ENCODE assay signal across 16 cellular contexts in genomic region chr16:31029272-31029671, GRCh38. TPM values are rescaled to one million over a fixed set of nuclear protein-coding genes. Genes with fewer than 3 reads are reported as not detected.
A peak's percentile ranks its signal among the peaks of the same experiment; 100 is the strongest.
DNase-seq lines count a peak whose midpoint lies in the region; ATAC-seq and TF ChIP-seq lines count a peak whose summit lies in the region.
"Had no signal": no experiment of that assay in that cellular context is flagged by ENCODE, and none has a peak within 500 bp of the region (broad histone marks: within the 10 kb centered on the region; RNA-seq: fewer than 3 reads in every experiment).

No MANE protein-coding gene starts in this region.

- no peak overlapping the region for H3K4me3 Mint-ChIP-seq in dendritic cell treated with granulocyte-macrophage colony-stimulating factor and Interleukin-4, amounts not matched to agents 40 ng/mL and 50 ng/mL, for 4 days
- H3K4me3 Mint-ChIP-seq in stimulated activated memory B cell treated with anti-CD40 and anti-IgM and Interleukin-4, amounts not matched to agents 10 μg/mL and 1 μg/mL and 100 μg/mL, for 72 hours = no peak overlapping the region
- H3K4me3 Mint-ChIP-seq: CD4-positive, alpha-beta memory T cell had no signal

- peaks cover 18% of the 10 kb centered on the region for H3K36me3 Mint-ChIP-seq in dendritic cell treated with granulocyte-macrophage colony-stimulating factor and Interleukin-4, amounts not matched to agents 40 ng/mL and 50 ng/mL, for 4 days (ENCODE audit: low read depth)
- H3K36me3 Mint-ChIP-seq in stimulated activated memory B cell treated with anti-CD40 and anti-IgM and Interleukin-4, amounts not matched to agents 10 μg/mL and 1 μg/mL and 100 μg/mL, for 72 hours = peaks cover 5% of the 10 kb centered on the region

- no peak overlapping the region for H3K4me2 ChIP-seq in Karpas-422 (ENCODE audit: low read depth, low read length, poor library complexity, severe bottlenecking)

- H3K9ac ChIP-seq in Karpas-422 (ENCODE audit: low read length) = no peak overlapping the region
- H3K9ac ChIP-seq: GM23248 had no signal

- TF ChIP-seq EP300 in transverse colon (IDR thresholded peaks at IDR 0.05; ENCODE audit: low read depth) = no peak

- H3K79me2 ChIP-seq in Karpas-422 (ENCODE audit: low read length) = peaks cover under 1% of the 10 kb centered on the region; the same call in 1 of the 2 replicates

- no peaks in the 10 kb centered on the region for H3K9me3 Mint-ChIP-seq in dendritic cell treated with granulocyte-macrophage colony-stimulating factor and Interleukin-4, amounts not matched to agents 40 ng/mL and 50 ng/mL, for 4 days
- H3K9me3 Mint-ChIP-seq in stimulated activated memory B cell treated with anti-CD40 and anti-IgM and Interleukin-4, amounts not matched to agents 10 μg/mL and 1 μg/mL and 100 μg/mL, for 72 hours = no peaks in the 10 kb centered on the region

- no peaks in the 10 kb centered on the region for H4K20me1 ChIP-seq in Karpas-422 (ENCODE audit: insufficient read depth, low read depth, low read length)

- no peak for TF ChIP-seq CTCF in transverse colon (IDR thresholded peaks at IDR 0.05)

- peak overlapping the region; percentile 45 for H3K27ac Mint-ChIP-seq in dendritic cell treated with granulocyte-macrophage colony-stimulating factor and Interleukin-4, amounts not matched to agents 40 ng/mL and 50 ng/mL, for 4 days
- H3K27ac Mint-ChIP-seq in stimulated activated memory B cell treated with anti-CD40 and anti-IgM and Interleukin-4, amounts not matched to agents 10 μg/mL and 1 μg/mL and 100 μg/mL, for 72 hours = peak overlapping the region; percentile 51

- in situ Hi-C loops in transverse colon (cut with MboI; ENCODE audit: low pct_ligation_motif_present in 1 of 4, low pct_unique_long_range_greater_than_20kb in 1 of 4, low sequenced_read_pairs in 3 of 4) = no loop called here

- intact Hi-C loops in dendritic cell treated with granulocyte-macrophage colony-stimulating factor and Interleukin-4, amounts not matched to agents 40 ng/mL and 50 ng/mL, for 4 days (cut with micrococcal nuclease) = no loop called here
- intact Hi-C loops in transverse colon (cut with DNase I; ENCODE audit: low total_unique reads) = no loop called here

- no peaks in the 10 kb centered on the region for H3K9me3 ChIP-seq in Karpas-422 (ENCODE audit: low read length)
- H3K9me3 ChIP-seq in transverse colon = no peaks in the 10 kb centered on the region

- no peaks in the 10 kb centered on the region for H3K27me3 ChIP-seq in Karpas-422 (ENCODE audit: low read length)
- no peaks in the 10 kb centered on the region for H3K27me3 ChIP-seq in transverse colon

- H3K4me3 ChIP-seq in Karpas-422 (ENCODE audit: low read length) = no peak overlapping the region
- no peak overlapping the region for H3K4me3 ChIP-seq in transverse colon
- H3K4me3 ChIP-seq: GM23248 had no signal

- H3K27ac ChIP-seq in Karpas-422 (ENCODE audit: low read length) = no peak overlapping the region
- H3K27ac ChIP-seq in transverse colon = no peak overlapping the region
- H3K27ac ChIP-seq: GM23248 had no signal

- H3K4me1 ChIP-seq in Karpas-422 (ENCODE audit: low read length) (peaks cover 10% of the 10 kb centered on the region), transverse colon (peaks cover under 1 to 10% (median 7%) of the 10 kb centered on the region in 4 donors)

- DNase-seq in Karpas-422 (peak; percentile 37), transverse colon (no peak)
- DNase-seq: C1 segment of cervical spinal cord; Calu3; CD4-positive, alpha-beta memory T cell; COR-L47; DMS53; DMS79 treated with DMSO at 0.1 percent for 48 hours; GF-D8; GM23248; H7; HCEC 1CT had no signal

- no peak overlapping the region for H2AFZ ChIP-seq in Karpas-422 (ENCODE audit: low read length)
- H2AFZ ChIP-seq: GM23248 had no signal

- no peaks in the 10 kb centered on the region for H3K27me3 Mint-ChIP-seq in dendritic cell treated with granulocyte-macrophage colony-stimulating factor and Interleukin-4, amounts not matched to agents 40 ng/mL and 50 ng/mL, for 4 days
- no peaks in the 10 kb centered on the region for H3K27me3 Mint-ChIP-seq in stimulated activated memory B cell treated with anti-CD40 and anti-IgM and Interleukin-4, amounts not matched to agents 10 μg/mL and 1 μg/mL and 100 μg/mL, for 72 hours
- H3K27me3 Mint-ChIP-seq: CD4-positive, alpha-beta memory T cell had no signal

- TF ChIP-seq POLR2A in transverse colon (IDR thresholded peaks at IDR 0.05) = no peak

- whole genome bisulfite sequencing in transverse colon (ENCODE audit: low coverage in 1 of 2), 2 donors = 85 to 96% methylated on average over 4 to 5 of the region's 5 CpGs

- ATAC-seq in stimulated activated memory B cell treated with anti-CD40 and anti-IgM and Interleukin-4, amounts not matched to agents 10 μg/mL and 1 μg/mL and 100 μg/mL, for 72 hours = no peak
- no peak for ATAC-seq in GM21576 (IDR thresholded peaks at IDR 0.05; ENCODE audit: unreplicated experiment)
- ATAC-seq in GM19452 (IDR thresholded peaks at IDR 0.05; ENCODE audit: unreplicated experiment) = no peak

- no peaks in the 10 kb centered on the region for H3K36me3 ChIP-seq in Karpas-422 (ENCODE audit: insufficient read depth, low read length)
- no peaks in the 10 kb centered on the region for H3K36me3 ChIP-seq in transverse colon

- no peaks in the 10 kb centered on the region for H3K9me2 ChIP-seq in Karpas-422 (replicated peaks; ENCODE audit: insufficient read depth, low read length)

- peaks cover 47% of the 10 kb centered on the region for H3K4me1 Mint-ChIP-seq in dendritic cell treated with granulocyte-macrophage colony-stimulating factor and Interleukin-4, amounts not matched to agents 40 ng/mL and 50 ng/mL, for 4 days (ENCODE audit: low read depth)
- peaks cover 24% of the 10 kb centered on the region for H3K4me1 Mint-ChIP-seq in stimulated activated memory B cell treated with anti-CD40 and anti-IgM and Interleukin-4, amounts not matched to agents 10 μg/mL and 1 μg/mL and 100 μg/mL, for 72 hours

RNA-seq across cellular contexts. Expression of gene STX4, which starts 4.1 kb away (rescaled TPM):
- 16.6 and 16.7 TPM in 2 replicates for total RNA-seq in Karpas-422 (2014; rRNA removed; shearing (Covaris generic); ENCODE audit: low replicate concordance)
- 100 to 1,000 TPM in 2 of 4 donors, 10 to 100 TPM in 2; 50.8 to 163 (median 79.7) TPM for total RNA-seq in transverse colon

RNA-seq across cellular contexts. Expression of gene STX1B, which starts 18.8 kb away (rescaled TPM):
- total RNA-seq in Karpas-422 (2014; rRNA removed; shearing (Covaris generic); ENCODE audit: low replicate concordance) = 0.07 and 0.11 TPM in 2 replicates
- total RNA-seq in transverse colon = 1 to 10 TPM in 1 of 4 donors, under 1 TPM in 1, not detected in 2; 0.41 to 1.3 TPM

RNA-seq across cellular contexts. Expression of gene HSD3B7, which starts 44.3 kb away (rescaled TPM):
- 0.65 and 2.7 TPM in 2 replicates for total RNA-seq in Karpas-422 (2014; rRNA removed; shearing (Covaris generic); ENCODE audit: low replicate concordance)
- 10 to 100 TPM in 3 of 4 donors, 1 to 10 TPM in 1; 7.0 to 31.8 (median 29.6) TPM for total RNA-seq in transverse colon

RNA-seq across cellular contexts. Expression of gene ZNF668, which starts 44.8 kb away (rescaled TPM):
- total RNA-seq in Karpas-422 (2014; rRNA removed; shearing (Covaris generic); ENCODE audit: low replicate concordance) = 6.0 and 7.7 TPM in 2 replicates
- 10 to 100 TPM in 2 of 4 donors, 1 to 10 TPM in 2; 7.9 to 17.9 (median 10.2) TPM for total RNA-seq in transverse colon

RNA-seq across cellular contexts. Expression of gene ZNF646, which starts 45.0 kb away (rescaled TPM):
- 22.0 and 23.3 TPM in 2 replicates for total RNA-seq in Karpas-422 (2014; rRNA removed; shearing (Covaris generic); ENCODE audit: low replicate concordance)
- total RNA-seq in transverse colon = 10 to 100 TPM; 12.0 to 26.7 (median 23.5) TPM
